17 cellular contexts compared by ENCODE assay signal in genomic region chr1:116175621-116176020, GRCh38.
DNase-seq lines count a peak whose midpoint lies in the region; ATAC-seq and TF ChIP-seq lines count a peak whose summit lies in the region.
"Had no signal": no experiment of that assay in that cellular context is flagged by ENCODE, and none has a peak within 500 bp of the region (broad histone marks: within the 10 kb centered on the region; RNA-seq: fewer than 3 reads in every experiment).

No MANE protein-coding gene starts in this region.

- no peaks in the 10 kb centered on the region for H3F3A ChIP-seq in Loucy (ENCODE audit: low read depth)

- intact Hi-C loops in naive thymus-derived CD4-positive, alpha-beta T cell (cut with micrococcal nuclease), result no loop called here

- no peaks in the 10 kb centered on the region for H3K9me2 ChIP-seq in Loucy (replicated peaks; ENCODE audit: low read depth, low read length)

- H3K27me3 Mint-ChIP-seq in naive thymus-derived CD4-positive, alpha-beta T cell, result peaks cover 0 to 13% (median 0%) of the 10 kb centered on the region in 5 donors

- no peak overlapping the region for H3K4me3 Mint-ChIP-seq in naive thymus-derived CD4-positive, alpha-beta T cell
- H3K4me3 Mint-ChIP-seq: CD8-positive, alpha-beta memory T cell; H9 had no signal

- no peak overlapping the region for H3K27ac Mint-ChIP-seq in naive thymus-derived CD4-positive, alpha-beta T cell
- H3K27ac Mint-ChIP-seq: CD8-positive, alpha-beta memory T cell; H9 had no signal

- H3K36me3 ChIP-seq in Loucy (ENCODE audit: insufficient read depth, low read length), result no peaks in the 10 kb centered on the region
- H3K36me3 ChIP-seq in naive thymus-derived CD4-positive, alpha-beta T cell (ENCODE audit: control insufficient read depth in 2 of 3, insufficient read depth in 3 of 3, low read length in 3 of 3), result no peaks in the 10 kb centered on the region
- H3K36me3 ChIP-seq: BLaER1 treated with 17β-estradiol and CSF1 and Interleukin-3, amounts not matched to agents 10 nM and 100 nM; MG63; SJSA1 had no signal

- no peak overlapping the region for H3K4me3 ChIP-seq in Loucy (ENCODE audit: low read length, poor library complexity, severe bottlenecking)
- H3K4me3 ChIP-seq in naive thymus-derived CD4-positive, alpha-beta T cell (ENCODE audit: low read length), result no peak overlapping the region
- H3K4me3 ChIP-seq: BLaER1 treated with 17β-estradiol and CSF1 and Interleukin-3, amounts not matched to agents 10 nM and 100 nM; MG63; SJSA1 had no signal

- H3K4me1 ChIP-seq in Loucy (ENCODE audit: insufficient read depth, low read length, poor library complexity, severe bottlenecking), result peaks cover 15% of the 10 kb centered on the region
- peaks cover 0 to 8% of the 10 kb centered on the region in 2 donors for H3K4me1 ChIP-seq in naive thymus-derived CD4-positive, alpha-beta T cell (ENCODE audit: control insufficient read depth in 2 of 2, insufficient read depth in 2 of 2, low read length in 2 of 2)
- H3K4me1 ChIP-seq: BLaER1 treated with 17β-estradiol and CSF1 and Interleukin-3, amounts not matched to agents 10 nM and 100 nM; SJSA1 had no signal

- H4K20me1 ChIP-seq in Loucy (ENCODE audit: insufficient read depth, low read length, poor library complexity, severe bottlenecking), result no peaks in the 10 kb centered on the region
- H4K20me1 ChIP-seq: BLaER1 treated with 17β-estradiol and CSF1 and Interleukin-3, amounts not matched to agents 10 nM and 100 nM had no signal

- no peaks in the 10 kb centered on the region for H3K79me2 ChIP-seq in Loucy (ENCODE audit: insufficient read depth, low read length)

- H3K9me3 ChIP-seq in Loucy (ENCODE audit: insufficient read depth, low read depth, low read length), result no peaks in the 10 kb centered on the region
- no peaks in the 10 kb centered on the region for H3K9me3 ChIP-seq in naive thymus-derived CD4-positive, alpha-beta T cell (ENCODE audit: control insufficient read depth in 2 of 3, low read length in 3 of 3)
- H3K9me3 ChIP-seq: BLaER1 treated with 17β-estradiol and CSF1 and Interleukin-3, amounts not matched to agents 10 nM and 100 nM; MG63; SJSA1 had no signal

- peak; percentile 40 for DNase-seq in NOMO-1 treated with DMSO at 0.1 percent for 48 hours (lab: John Stamatoyannopoulos, UW; ENCODE audit: unreplicated experiment)
- DNase-seq in SKM-1 (lab: John Stamatoyannopoulos, UW; ENCODE audit: unreplicated experiment), result peak; percentile 13
- DNase-seq in naive thymus-derived CD4-positive, alpha-beta T cell, result no peak
- no peak for DNase-seq in NCI-H2171 treated with DMSO at 0.1 percent for 48 hours (lab: John Stamatoyannopoulos, UW)
- DNase-seq: CD8-positive, alpha-beta memory T cell; DMS79 treated with DMSO at 0.1 percent for 48 hours; H9; MG63; NCI-H1417; NCI-H1930; NCI-H345; NCI-H524 treated with DMSO at 0.1 percent for 48 hours had no signal

- CTCF ChIA-PET in naive thymus-derived CD4-positive, alpha-beta T cell (lab: Charles Lee), result interaction anchor here (0.6 kb wide), 1 partner anchor 231 kb away, joined by 3 read pairs; no protein-coding TSS in a partner anchor

- no peaks in the 10 kb centered on the region for H3K36me3 Mint-ChIP-seq in naive thymus-derived CD4-positive, alpha-beta T cell
- H3K36me3 Mint-ChIP-seq: CD8-positive, alpha-beta memory T cell had no signal

- TF ChIP-seq CTCF in Loucy (conservative IDR thresholded peaks at IDR 0.05; ENCODE audit: low read length), result no peak

- peak overlapping the region; percentile 46; the same call in 1 of the 2 replicates for H2AFZ ChIP-seq in Loucy (ENCODE audit: low read length)

- peak; percentile 27 for ATAC-seq in naive thymus-derived CD4-positive, alpha-beta T cell
- ATAC-seq in HG03039 (IDR thresholded peaks at IDR 0.05; ENCODE audit: unreplicated experiment) (no peak), GM21717 (IDR thresholded peaks at IDR 0.05; ENCODE audit: unreplicated experiment) (no peak)

- no peaks in the 10 kb centered on the region for H3K9me3 Mint-ChIP-seq in naive thymus-derived CD4-positive, alpha-beta T cell
- H3K9me3 Mint-ChIP-seq: CD8-positive, alpha-beta memory T cell; H9 had no signal

- POLR2A ChIA-PET in naive thymus-derived CD4-positive, alpha-beta T cell (lab: Charles Lee), result interaction anchor here (2.2 kb wide), 1 partner anchor 24 kb away, joined by 8 read pairs; no protein-coding TSS in a partner anchor

- H3K27ac ChIP-seq in naive thymus-derived CD4-positive, alpha-beta T cell (ENCODE audit: low read depth, low read length), result no peak overlapping the region
- H3K27ac ChIP-seq: BLaER1 treated with 17β-estradiol and CSF1 and Interleukin-3, amounts not matched to agents 10 nM and 100 nM; SJSA1 had no signal

- H3K4me1 Mint-ChIP-seq in naive thymus-derived CD4-positive, alpha-beta T cell, result no peaks in the 10 kb centered on the region
- H3K4me1 Mint-ChIP-seq: CD8-positive, alpha-beta memory T cell had no signal

- H3K27me3 ChIP-seq in Loucy (ENCODE audit: insufficient read depth, low read length, poor library complexity, severe bottlenecking), result no peaks in the 10 kb centered on the region
- H3K27me3 ChIP-seq in naive thymus-derived CD4-positive, alpha-beta T cell (ENCODE audit: control insufficient read depth in 2 of 2, insufficient read depth in 2 of 2, low read length in 2 of 2), result no peaks in the 10 kb centered on the region
- H3K27me3 ChIP-seq: BLaER1 treated with 17β-estradiol and CSF1 and Interleukin-3, amounts not matched to agents 10 nM and 100 nM; SJSA1 had no signal

- no peak overlapping the region for H3K9ac ChIP-seq in Loucy (ENCODE audit: low read depth, low read length, poor library complexity, severe bottlenecking)
- H3K9ac ChIP-seq: BLaER1 treated with 17β-estradiol and CSF1 and Interleukin-3, amounts not matched to agents 10 nM and 100 nM had no signal

- no peak overlapping the region for H3K4me2 ChIP-seq in Loucy (ENCODE audit: low read depth, low read length, poor library complexity, severe bottlenecking)
- H3K4me2 ChIP-seq: BLaER1 treated with 17β-estradiol and CSF1 and Interleukin-3, amounts not matched to agents 10 nM and 100 nM had no signal

Comparison
In these comparisons a context has a peak if more than half of its experiments do, and no peak if none do; other contexts are left out.
1. DNase-seq: peak in NOMO-1 treated with DMSO at 0.1 percent for 48 hours (single experiment) and SKM-1 (single experiment); none in naive thymus-derived CD4-positive, alpha-beta T cell (0 of 9) and NCI-H2171 treated with DMSO at 0.1 percent for 48 hours (single experiment).